In genomic region chr3:157231071-157231470, GRCh38 we compare ENCODE assay signal across 26 cellular contexts.
A peak's percentile ranks its signal among the peaks of the same experiment; 100 is the strongest.
DNase-seq lines count a peak whose midpoint lies in the region; TF ChIP-seq lines count a peak whose summit lies in the region.
"Had no signal": no experiment of that assay in that cellular context is flagged by ENCODE, and none has a peak within 500 bp of the region (broad histone marks: within the 10 kb centered on the region; RNA-seq: fewer than 3 reads in every experiment).

No MANE protein-coding gene starts in this region.

- POLR2A ChIA-PET in AG04449 (lab: Yijun Ruan, JAX): no interaction called here

- H3K4me3 ChIP-seq in AG04449 (ENCODE audit: low read depth, low read length): no peak overlapping the region
- H3K4me3 ChIP-seq: cardiac muscle cell, esophagus muscularis mucosa, prostate gland, skin epidermis had no signal

- TF ChIP-seq CTCF in AG04449 (IDR thresholded peaks at IDR 0.05; ENCODE audit: insufficient read depth, low read length, missing control alignments): no peak

- CTCF ChIA-PET in AG04449 (lab: Yijun Ruan, JAX): interaction anchor here (1.2 to 1.3 kb wide), 3 partner anchors 9 to 108 kb away, joined by 3 to 5 read pairs (median 3); no protein-coding TSS in a partner anchor

- DNase-seq in AG04449 (ENCODE audit: low read depth, low spot score) (peak; percentile 59), GM04503 (ENCODE audit: low read depth) (peak; percentile 74), amniotic epithelial cell (ENCODE audit: low read depth) (peak; percentile 86), fibroblast of peridontal ligament (ENCODE audit: extremely low read depth) (peak; percentile 93), A172 (ENCODE audit: low spot score) (no peak), GM19240 (ENCODE audit: insufficient read length, low spot score) (no peak), NCI-H1436 treated with DMSO at 0.1 percent for 48 hours (lab: John Stamatoyannopoulos, UW) (no peak), anterior cingulate cortex (lab: John Stamatoyannopoulos, UW) (no peak)
- DNase-seq: activated CD4-positive, CD25-positive, alpha-beta regulatory T cell treated with anti-CD3 and anti-CD28 coated beads, Interleukin-2, amount 50 U/mL, for 72 hours; activated CD8-positive, alpha-beta T cell treated with anti-CD3 and anti-CD28 coated beads, Interleukin-2, amount 10 ng/mL, durations not matched to agents 7 days and 5 days; activated effector memory CD4-positive, alpha-beta T cell treated with Interleukin-2 at 50 U/mL for 16 hours; activated naive CD8-positive, alpha-beta T cell treated with anti-CD3 and anti-CD28 coated beads, Interleukin-2, amount 10 ng/mL, durations not matched to agents 7 days and 5 days; activated T-cell treated with anti-CD3 and anti-CD28 coated beads for 4 hours; C1 segment of cervical spinal cord; cortex of kidney; endodermal cell; GOT3; KG1; kidney glomerular epithelial cell; mammary epithelial cell; NCI-H146; NCI-H524 treated with DMSO at 0.1 percent for 48 hours had no signal

Comparison
In these comparisons a context has a peak if more than half of its experiments do, and no peak if none do; other contexts are left out.
1. DNase-seq: peak in AG04449 (single experiment), GM04503 (single experiment), amniotic epithelial cell (single experiment) and fibroblast of peridontal ligament (single experiment); none in A172 (single experiment), GM19240 (single experiment), NCI-H1436 treated with DMSO at 0.1 percent for 48 hours (single experiment) and anterior cingulate cortex (0 of 58).